14 cellular contexts compared by ENCODE assay signal in the genomic region with DNA sequence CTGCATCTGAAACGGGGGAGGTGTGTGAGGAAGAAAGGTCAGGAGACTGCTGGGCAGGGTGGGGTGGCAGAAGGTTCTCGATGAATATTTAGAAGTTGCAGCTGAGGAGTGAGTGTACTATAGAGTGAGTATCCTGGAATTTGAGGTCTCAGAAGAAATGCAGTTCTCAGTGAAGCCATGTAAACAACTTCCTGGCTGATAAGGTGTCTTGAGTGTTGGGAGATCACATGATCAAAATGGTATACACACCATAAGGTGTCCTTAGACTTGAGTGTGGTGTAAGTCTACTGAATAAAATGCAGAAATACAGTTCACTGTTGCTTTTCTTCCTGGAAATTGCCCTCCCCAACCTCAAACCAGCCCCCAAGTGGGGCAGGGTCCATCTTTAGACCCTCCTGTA.
"Had no signal": no experiment of that assay in that cellular context is flagged by ENCODE, and none has a peak within 500 bp of the region (broad histone marks: within the 10 kb centered on the region; RNA-seq: fewer than 3 reads in every experiment).

No MANE protein-coding gene starts in this region.

- H3K9me3 Mint-ChIP-seq: nephron progenitor cell, T-cell had no signal

- H3K4me3 ChIP-seq: colonic mucosa, sigmoid colon, thyroid gland had no signal

- H3K4me3 Mint-ChIP-seq: nephron progenitor cell, T-cell had no signal

- H3K27me3 ChIP-seq: colonic mucosa, sigmoid colon, thyroid gland had no signal

- ATAC-seq: activated CD4-positive, CD25-positive, alpha-beta regulatory T cell treated with anti-CD3 and anti-CD28 coated beads, Interleukin-2, amount 50 U/mL, for 24 hours; T-cell had no signal

- H3K27ac ChIP-seq: sigmoid colon had no signal

- H3K4me1 Mint-ChIP-seq: T-cell had no signal

- H3K27ac Mint-ChIP-seq: activated T-helper 2 cell treated with anti-CD3 and anti-CD28 coated beads, Interferon-gamma antibody, Interleukin-2, Interleukin-4, amounts not matched to agents 10 μg/mL and 5 μg/mL and 100 μg/mL, durations not matched to agents 14 hours and 24 hours and 36 hours; nephron progenitor cell; T-cell had no signal

- H3K36me3 Mint-ChIP-seq: T-cell had no signal

- DNase-seq: activated CD4-positive, alpha-beta T cell treated with anti-CD3 and anti-CD28 coated beads, Interleukin-2, amount 50 U/mL, for 1 hour; activated naive CD4-positive, alpha-beta T cell treated with anti-CD3 and anti-CD28 coated beads, Interleukin-2, amount 50 U/mL, for 16 hours; colonic mucosa; foreskin fibroblast; glutamatergic neuron; nephron progenitor cell; sigmoid colon; SK-N-SH; stimulated activated CD4-positive, alpha-beta T cell treated with anti-CD3 and anti-CD28 coated beads, Interleukin-1b, Interleukin-23, amount 100 ng/mL, for 48 hours; T-cell; T1000; thyroid gland had no signal

- H3K9ac ChIP-seq: SK-N-SH had no signal

- H3K9me3 ChIP-seq: colonic mucosa, sigmoid colon, SK-N-SH, thyroid gland had no signal

- H3K36me3 ChIP-seq: colonic mucosa, sigmoid colon, thyroid gland had no signal
